ENCODE assay signal across 30 cellular contexts in genomic region chr1:212822956-212823355, GRCh38. TPM values are rescaled to one million over a fixed set of nuclear protein-coding genes. Genes with fewer than 3 reads are reported as not detected.
"Had no signal": no experiment of that assay in that cellular context is flagged by ENCODE, and none has a peak within 500 bp of the region (broad histone marks: within the 10 kb centered on the region; RNA-seq: fewer than 3 reads in every experiment).

No MANE protein-coding gene starts in this region.

- H3K27ac ChIP-seq: stomach, suprapubic skin, testis, thoracic aorta, thyroid gland, tibial artery, tibial nerve, transverse colon, upper lobe of left lung, upper lobe of right lung, uterus, vagina had no signal

- H3K4me1 ChIP-seq: suprapubic skin, thyroid gland, tibial artery, uterus, vagina had no signal

- H3K27me3 ChIP-seq: stomach, suprapubic skin, testis, thyroid gland, tibial artery, tibial nerve, transverse colon, upper lobe of left lung, upper lobe of right lung, uterus, vagina had no signal

- ATAC-seq: stimulated activated effector memory CD8-positive, alpha-beta T cell treated with anti-CD3 and anti-CD28 coated beads, Interleukin-12 subunit alpha, Interleukin-12 subunit beta, amount 100 ng/mL, for 72 hours; stimulated activated memory B cell treated with anti-CD40 and anti-IgM and Interleukin-4, amounts not matched to agents 10 μg/mL and 1 μg/mL and 100 μg/mL, for 72 hours; stimulated activated naive B cell treated with anti-CD40 and anti-IgM and Interleukin-4, amounts not matched to agents 10 μg/mL and 1 μg/mL and 100 μg/mL, for 72 hours; stimulated activated naive CD8-positive, alpha-beta T cell treated with anti-CD3 and anti-CD28 coated beads, Interleukin-15, amount 100 ng/mL, for 72 hours; stimulated activated naive CD8-positive, alpha-beta T cell treated with anti-CD3 and anti-CD28 coated beads, Interleukin-15, Interleukin-2, amounts not matched to agents 100 U/mL and 50 U/mL, for 24 hours; upper lobe of right lung had no signal

- H3K4me3 ChIP-seq: stomach, suprapubic skin, testis, thoracic aorta, thyroid gland, tibial artery, tibial nerve, transverse colon, upper lobe of left lung, upper lobe of right lung, uterus, vagina had no signal

- H3K36me3 ChIP-seq: stomach, suprapubic skin, thoracic aorta, thyroid gland, transverse colon, upper lobe of left lung, upper lobe of right lung, uterus, vagina had no signal

- H3K9me3 ChIP-seq: testis, thyroid gland, uterus had no signal

- FAIRE-seq: urothelium cell line had no signal

- DNase-seq: stimulated activated CD4-positive, alpha-beta T cell treated with anti-CD3 and anti-CD28 coated beads, Interleukin-2, amount 100 ng/mL, for 48 hours; stimulated activated CD4-positive, alpha-beta T cell treated with anti-CD3 and anti-CD28 coated beads, Interleukin-4, amount 100 ng/mL, for 1 hour; stimulated activated CD4-positive, alpha-beta T cell treated with anti-CD3 and anti-CD28 coated beads, Interleukin-4, amount 100 ng/mL, for 24 hours; stimulated activated CD4-positive, alpha-beta T cell treated with anti-CD3 and anti-CD28 coated beads, Interleukin-4, amount 100 ng/mL, for 4 hours; stimulated activated CD8-positive, alpha-beta memory T cell treated with anti-CD3 and anti-CD28 coated beads, Interleukin-4, amount 100 ng/mL, for 48 hours; stimulated activated naive B cell treated with anti-CD40 and anti-IgM and Interleukin-4, amounts not matched to agents 10 μg/mL and 1 μg/mL and 100 μg/mL, for 72 hours; stimulated activated naive CD4-positive, alpha-beta T cell; stimulated activated naive CD4-positive, alpha-beta T cell treated with Interleukin-2 at 50 U/mL for 16 hours; stimulated activated naive CD8-positive, alpha-beta T cell treated with anti-CD3 and anti-CD28 coated beads, Interleukin-15, amount 100 ng/mL, for 72 hours; stimulated activated naive CD8-positive, alpha-beta T cell treated with anti-CD3 and anti-CD28 coated beads, Interleukin-15, Interleukin-2, amounts not matched to agents 100 U/mL and 50 U/mL, for 24 hours; stomach; substantia nigra; testis; thyroid gland; tibial artery; transverse colon; trophoblast cell; upper lobe of left lung; upper lobe of right lung; uterus had no signal

RNA-seq across cellular contexts. Expression of gene SPATA45, which starts 24.5 kb away (rescaled TPM):
- total RNA-seq: stomach, subcutaneous adipose tissue, suprapubic skin, thoracic aorta, thyroid gland, tibial nerve, transverse colon, upper lobe of right lung, ureter, urinary bladder, uterus, vagina had no signal
- polyA plus RNA-seq: stomach, urinary bladder had no signal
